31 cellular contexts compared by ENCODE assay signal in the genomic region with DNA sequence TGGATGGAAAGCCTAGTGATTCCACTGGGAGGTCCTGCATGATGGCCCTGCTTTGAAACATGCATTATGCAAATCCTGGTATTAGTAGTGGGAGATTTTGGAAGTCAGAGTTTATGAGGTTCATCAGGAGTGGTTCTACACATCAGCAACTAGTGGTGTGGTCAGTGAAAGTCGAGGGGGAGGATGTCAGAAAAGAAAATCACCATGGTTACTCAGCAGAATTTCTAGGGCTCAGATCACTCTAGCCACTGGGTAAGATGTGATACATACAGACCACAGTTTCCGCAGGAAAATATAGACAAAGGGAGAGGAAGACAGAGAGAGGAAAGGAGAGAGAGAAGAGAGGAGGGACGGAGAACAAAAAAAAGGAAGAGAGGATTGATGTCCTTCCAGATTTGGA.
"Had no signal": no experiment of that assay in that cellular context is flagged by ENCODE, and none has a peak within 500 bp of the region (broad histone marks: within the 10 kb centered on the region; RNA-seq: fewer than 3 reads in every experiment).

No MANE protein-coding gene starts in this region.

- H3K27me3 Mint-ChIP-seq: activated B cell treated with CpG ODN at 0.5 μM for 24 hours; activated CD4-positive, alpha-beta memory T cell treated with anti-CD3 and anti-CD28 coated beads, Interleukin-2, amount 10 ng/mL, durations not matched to agents 7 days and 5 days; activated CD4-positive, alpha-beta T cell treated with anti-CD3 and anti-CD28 coated beads, Interleukin-2, amount 10 ng/mL, durations not matched to agents 24 days and 14 days; activated naive CD4-positive, alpha-beta T cell treated with anti-CD3 and anti-CD28 coated beads, Interleukin-2, amount 10 ng/mL, durations not matched to agents 7 days and 5 days; activated naive CD8-positive, alpha-beta T cell treated with anti-CD3 and anti-CD28 coated beads, Interleukin-2, amount 10 ng/mL, durations not matched to agents 7 days and 5 days; activated T-cell treated with anti-CD3 and anti-CD28 coated beads, Interleukin-2, amount 50 U/mL, for 24 hours; T-helper 17 cell had no signal

- H3K4me1 ChIP-seq: ascending aorta, breast epithelium, colonic mucosa, esophagus squamous epithelium, gastroesophageal sphincter had no signal

- H3K36me3 Mint-ChIP-seq: activated naive CD4-positive, alpha-beta T cell treated with anti-CD3 and anti-CD28 coated beads, Interleukin-2, amount 10 ng/mL, durations not matched to agents 7 days and 5 days; activated naive CD8-positive, alpha-beta T cell treated with anti-CD3 and anti-CD28 coated beads, Interleukin-2, amount 10 ng/mL, durations not matched to agents 7 days and 5 days; brain had no signal

- DNase-seq: activated B cell treated with CpG ODN at 0.5 μM for 24 hours; activated CD4-positive, alpha-beta memory T cell treated with anti-CD3 and anti-CD28 coated beads, Interleukin-2, amount 10 ng/mL, durations not matched to agents 7 days and 5 days; activated CD4-positive, alpha-beta T cell treated with anti-CD3 and anti-CD28 coated beads, Interleukin-2, amount 10 ng/mL, durations not matched to agents 24 days and 14 days; activated CD4-positive, alpha-beta T cell treated with anti-CD3 and anti-CD28 coated beads, Interleukin-2, amount 50 U/mL, for 4 hours; activated CD8-positive, alpha-beta memory T cell treated with anti-CD3 and anti-CD28 coated beads, Interleukin-2, amount 50 U/mL, for 48 hours; activated gamma-delta T cell; activated naive CD4-positive, alpha-beta T cell; activated naive CD4-positive, alpha-beta T cell treated with anti-CD3 and anti-CD28 coated beads, Interleukin-2, amount 10 ng/mL, durations not matched to agents 7 days and 5 days; activated naive CD8-positive, alpha-beta T cell treated with anti-CD3 and anti-CD28 coated beads, Interleukin-2, amount 10 ng/mL, durations not matched to agents 7 days and 5 days; activated T-cell treated with anti-CD3 and anti-CD28 coated beads for 4 hours; activated T-cell treated with anti-CD3 and anti-CD28 coated beads, Interleukin-2, amount 50 U/mL, for 24 hours; activated T-cell treated with anti-CD3 and anti-CD28 coated beads, Interleukin-2, amount 50 U/mL, for 72 hours; central memory CD4-positive, alpha-beta T cell; cerebellar nuclear complex; colonic mucosa; effector CD8-positive, alpha-beta T cell; esophagus squamous epithelium; foreskin melanocyte; T-helper 1 cell; T-helper 17 cell; T1000; WERI-Rb-1 had no signal

- H3K4me3 ChIP-seq: ascending aorta, breast epithelium, cardiac muscle cell, colonic mucosa, esophagus squamous epithelium, gastroesophageal sphincter had no signal

- H3K36me3 ChIP-seq: ascending aorta, breast epithelium, cardiac muscle cell, colonic mucosa, esophagus squamous epithelium, gastroesophageal sphincter, WERI-Rb-1 had no signal

- H3K27ac Mint-ChIP-seq: activated B cell treated with CpG ODN at 0.5 μM for 24 hours; activated CD4-positive, alpha-beta memory T cell treated with anti-CD3 and anti-CD28 coated beads, Interleukin-2, amount 10 ng/mL, durations not matched to agents 7 days and 5 days; activated CD4-positive, alpha-beta T cell treated with anti-CD3 and anti-CD28 coated beads, Interleukin-2, amount 10 ng/mL, durations not matched to agents 24 days and 14 days; activated naive CD4-positive, alpha-beta T cell treated with anti-CD3 and anti-CD28 coated beads, Interleukin-2, amount 10 ng/mL, durations not matched to agents 7 days and 5 days; activated naive CD4-positive, alpha-beta T cell treated with anti-CD3 and anti-CD28 coated beads, Interleukin-2, amount 50 U/mL, for 72 hours; activated naive CD8-positive, alpha-beta T cell treated with anti-CD3 and anti-CD28 coated beads, Interleukin-2, amount 10 ng/mL, durations not matched to agents 7 days and 5 days; activated T-cell treated with anti-CD3 and anti-CD28 coated beads, Interleukin-2, amount 50 U/mL, for 24 hours; activated T-cell treated with anti-CD3 and anti-CD28 coated beads, Interleukin-2, amount 50 U/mL, for 72 hours; brain; T-helper 17 cell; T-helper 2 cell treated with Interferon-gamma antibody and Interleukin-4, amounts not matched to agents 5 μg/mL and 100 μg/mL, for 36 hours had no signal

- H3K4me1 Mint-ChIP-seq: activated B cell treated with CpG ODN at 0.5 μM for 24 hours; activated CD4-positive, alpha-beta memory T cell treated with anti-CD3 and anti-CD28 coated beads, Interleukin-2, amount 10 ng/mL, durations not matched to agents 7 days and 5 days; activated CD4-positive, alpha-beta T cell treated with anti-CD3 and anti-CD28 coated beads, Interleukin-2, amount 10 ng/mL, durations not matched to agents 24 days and 14 days; activated naive CD4-positive, alpha-beta T cell treated with anti-CD3 and anti-CD28 coated beads, Interleukin-2, amount 10 ng/mL, durations not matched to agents 7 days and 5 days; activated naive CD8-positive, alpha-beta T cell treated with anti-CD3 and anti-CD28 coated beads, Interleukin-2, amount 10 ng/mL, durations not matched to agents 7 days and 5 days; brain; T-helper 17 cell had no signal

- H3K27me3 ChIP-seq: ascending aorta, breast epithelium, cardiac muscle cell, colonic mucosa, esophagus squamous epithelium, gastroesophageal sphincter had no signal

- H3K27ac ChIP-seq: ascending aorta, breast epithelium, cardiac muscle cell, colonic mucosa, epithelial cell of prostate, esophagus squamous epithelium, gastroesophageal sphincter, WERI-Rb-1 had no signal

- H3K9me3 ChIP-seq: ascending aorta, breast epithelium, colonic mucosa, esophagus squamous epithelium, gastroesophageal sphincter had no signal

- H3K4me3 Mint-ChIP-seq: activated B cell treated with CpG ODN at 0.5 μM for 24 hours; activated CD4-positive, alpha-beta memory T cell treated with anti-CD3 and anti-CD28 coated beads, Interleukin-2, amount 10 ng/mL, durations not matched to agents 7 days and 5 days; activated CD4-positive, alpha-beta T cell treated with anti-CD3 and anti-CD28 coated beads, Interleukin-2, amount 10 ng/mL, durations not matched to agents 24 days and 14 days; activated naive CD4-positive, alpha-beta T cell treated with anti-CD3 and anti-CD28 coated beads, Interleukin-2, amount 10 ng/mL, durations not matched to agents 7 days and 5 days; activated naive CD8-positive, alpha-beta T cell treated with anti-CD3 and anti-CD28 coated beads, Interleukin-2, amount 10 ng/mL, durations not matched to agents 7 days and 5 days; activated T-cell treated with anti-CD3 and anti-CD28 coated beads, Interleukin-2, amount 50 U/mL, for 24 hours; activated T-cell treated with anti-CD3 and anti-CD28 coated beads, Interleukin-2, amount 50 U/mL, for 72 hours; brain; T-helper 17 cell; T-helper 2 cell treated with Interferon-gamma antibody and Interleukin-4, amounts not matched to agents 5 μg/mL and 100 μg/mL, for 36 hours had no signal

- ATAC-seq: activated CD4-positive, CD25-positive, alpha-beta regulatory T cell treated with anti-CD3 and anti-CD28 coated beads, Interleukin-2, amount 50 U/mL, for 24 hours; activated naive CD4-positive, alpha-beta T cell treated with anti-CD3 and anti-CD28 coated beads, Interleukin-2, amount 50 U/mL, for 72 hours; activated T-cell treated with anti-CD3 and anti-CD28 coated beads, Interleukin-2, amount 50 U/mL, for 72 hours; gastroesophageal sphincter; T-helper 17 cell had no signal

- H3K9me3 Mint-ChIP-seq: activated CD4-positive, alpha-beta T cell treated with anti-CD3 and anti-CD28 coated beads, Interleukin-2, amount 10 ng/mL, durations not matched to agents 24 days and 14 days; brain had no signal
